ENCODE assay signal across 14 cellular contexts in the genomic region with DNA sequence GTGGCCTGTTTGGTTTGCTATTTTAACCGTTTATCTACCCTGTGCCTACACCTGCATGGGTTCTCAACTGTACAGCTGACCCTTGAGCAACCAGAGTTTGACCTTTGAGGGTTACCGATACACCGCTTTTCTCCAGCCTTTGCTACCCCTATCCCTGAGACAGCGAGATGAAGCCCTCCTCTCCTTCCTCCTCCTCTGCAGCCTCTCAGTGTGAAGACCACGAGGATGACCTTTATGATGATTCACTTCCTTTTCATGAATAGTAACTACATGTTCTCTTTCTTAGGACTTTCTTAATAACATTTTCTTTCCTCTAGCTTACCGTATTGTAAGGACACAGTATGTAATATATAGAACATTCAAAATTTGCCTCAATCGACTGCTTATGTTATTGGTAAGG. TPM values are rescaled to one million over a fixed set of nuclear protein-coding genes. Genes with fewer than 3 reads are reported as not detected.
A peak's percentile ranks its signal among the peaks of the same experiment; 100 is the strongest.
DNase-seq lines count a peak whose midpoint lies in the region; ATAC-seq and TF ChIP-seq lines count a peak whose summit lies in the region.
"Had no signal": no experiment of that assay in that cellular context is flagged by ENCODE, and none has a peak within 500 bp of the region (broad histone marks: within the 10 kb centered on the region; RNA-seq: fewer than 3 reads in every experiment).

No MANE protein-coding gene starts in this region.

- peak overlapping the region; percentile 43 for H3K4me2 ChIP-seq in skeletal muscle satellite cell (ENCODE audit: low read length)
- H3K4me2 ChIP-seq: A549 had no signal

- H3K27me3 ChIP-seq in skeletal muscle satellite cell (ENCODE audit: control insufficient read depth, insufficient read depth, low read length): peaks cover 36% of the 10 kb centered on the region

- H3K9ac ChIP-seq in skeletal muscle satellite cell (ENCODE audit: low read depth, low read length): no peak overlapping the region

- H3K27ac Mint-ChIP-seq in T-helper 2 cell treated with Interferon-gamma antibody and Interleukin-4, amounts not matched to agents 5 μg/mL and 100 μg/mL, for 36 hours: peak overlapping the region; percentile 68

- H3K4me3 ChIP-seq in NB4 (ENCODE audit: low read depth, low read length) (no peak overlapping the region), skeletal muscle satellite cell (ENCODE audit: low read length) (no peak overlapping the region)
- H3K4me3 ChIP-seq: A549, upper lobe of left lung had no signal

- no peaks in the 10 kb centered on the region for H3K9me3 ChIP-seq in skeletal muscle satellite cell (replicated peaks; ENCODE audit: low read length)
- H3K9me3 ChIP-seq: A549, upper lobe of left lung had no signal

- H3K4me1 Mint-ChIP-seq in T-helper 2 cell treated with Interferon-gamma antibody and Interleukin-4, amounts not matched to agents 5 μg/mL and 100 μg/mL, for 36 hours (ENCODE audit: low read depth): peaks cover 35% of the 10 kb centered on the region

- no peak overlapping the region for H3K4me3 Mint-ChIP-seq in T-helper 2 cell treated with Interferon-gamma antibody and Interleukin-4, amounts not matched to agents 5 μg/mL and 100 μg/mL, for 36 hours

- no peaks in the 10 kb centered on the region for H3K36me3 ChIP-seq in skeletal muscle satellite cell (ENCODE audit: insufficient read depth, low read length)
- H3K36me3 ChIP-seq: upper lobe of left lung had no signal

- no peaks in the 10 kb centered on the region for H3K9me3 Mint-ChIP-seq in T-helper 2 cell treated with Interferon-gamma antibody and Interleukin-4, amounts not matched to agents 5 μg/mL and 100 μg/mL, for 36 hours

- peaks cover 11% of the 10 kb centered on the region for H3K4me1 ChIP-seq in skeletal muscle satellite cell (ENCODE audit: control insufficient read depth, insufficient read depth, low read length)
- H3K4me1 ChIP-seq: A549 had no signal

- TF ChIP-seq POLR2A in NB4 (IDR thresholded peaks at IDR 0.05; ENCODE audit: extremely low read depth, insufficient read length): no peak

- peaks cover 6% of the 10 kb centered on the region for H3K27me3 Mint-ChIP-seq in T-helper 2 cell treated with Interferon-gamma antibody and Interleukin-4, amounts not matched to agents 5 μg/mL and 100 μg/mL, for 36 hours (ENCODE audit: low read depth)

- no peak for DNase-seq in T-helper 2 cell treated with Interferon-gamma antibody and Interleukin-4, amounts not matched to agents 5 μg/mL and 100 μg/mL, for 36 hours (ENCODE audit: low spot score)
- DNase-seq in T-helper 2 cell (no peak), NB4 (ENCODE audit: low read depth) (peak; percentile 85), amniotic epithelial cell (ENCODE audit: low read depth) (peak; percentile 29), DMS53 (lab: John Stamatoyannopoulos, UW) (no peak)
- DNase-seq: KBM-7, NCI-H2107, upper lobe of left lung had no signal

- TF ChIP-seq CTCF in NB4 (IDR thresholded peaks at IDR 0.05; ENCODE audit: low read depth, low read length): no peak

- ATAC-seq in HG02588 (IDR thresholded peaks at IDR 0.05; ENCODE audit: unreplicated experiment) (no peak), HG03280 (IDR thresholded peaks at IDR 0.05; ENCODE audit: unreplicated experiment) (no peak)

- no peaks in the 10 kb centered on the region for H3K36me3 Mint-ChIP-seq in T-helper 2 cell treated with Interferon-gamma antibody and Interleukin-4, amounts not matched to agents 5 μg/mL and 100 μg/mL, for 36 hours (ENCODE audit: low read depth)

RNA-seq across cellular contexts. Expression of gene RNF187, which starts 14.5 kb away (rescaled TPM):
- total RNA-seq in skeletal muscle satellite cell (2012; rRNA removed): 34.2 and 51.1 TPM in 2 replicates

RNA-seq across cellular contexts. Expression of gene TRIM17, which starts 56.0 kb away (rescaled TPM):
- 0.22 TPM in 1 of 2 replicates, not detected in the other for total RNA-seq in skeletal muscle satellite cell (2012; rRNA removed)
- total RNA-seq: dermis microvascular lymphatic vessel endothelial cell, mesenteric fat pad had no signal

Comparison
In these comparisons a context has a peak if more than half of its experiments do, and no peak if none do; other contexts are left out.
1. DNase-seq: peak in NB4 (single experiment) and amniotic epithelial cell (single experiment); none in T-helper 2 cell treated with Interferon-gamma antibody and Interleukin-4, amounts not matched to agents 5 μg/mL and 100 μg/mL, for 36 hours (single experiment), T-helper 2 cell (0 of 5) and DMS53 (single experiment).